In the genomic region with DNA sequence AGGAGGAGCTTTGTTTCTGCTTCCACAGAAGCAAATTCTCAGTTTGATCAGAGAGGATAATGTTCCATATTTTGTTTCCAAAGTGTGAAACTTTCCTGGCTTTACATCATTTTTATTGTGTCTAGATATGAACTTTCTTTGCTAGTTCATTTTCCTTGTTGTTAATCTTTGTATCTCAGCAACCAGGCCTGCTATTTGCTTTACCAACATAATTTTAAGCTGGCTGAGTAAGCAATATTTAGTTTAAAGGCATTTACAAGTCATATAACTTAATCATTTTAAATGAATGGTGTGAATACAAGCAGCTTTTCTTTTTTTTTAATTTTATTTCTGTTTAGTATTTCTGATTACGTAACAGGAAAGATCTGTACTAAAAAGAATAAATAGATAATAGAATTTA, we compare ENCODE assay signal across 2 cellular contexts.
TF ChIP-seq lines count a peak whose summit lies in the region.

No MANE protein-coding gene starts in this region.

TF ChIP-seq in IMR-90, 13 proteins besides CTCF, POLR2A, EP300 and RAD21:
- peak; percentile 11; the same call in 1 of the 2 replicates for TF ChIP-seq MAFK (IDR thresholded peaks at IDR 0.05; ENCODE audit: low read depth, low read length)
- TF ChIP-seq RFX5 (IDR thresholded peaks at IDR 0.05; ENCODE audit: low read depth, low read length), result no peak
- no peak for TF ChIP-seq SMC3 (IDR thresholded peaks at IDR 0.05; ENCODE audit: low read depth, low read length)

TF ChIP-seq in K562, 482 proteins besides CTCF, POLR2A, EP300 and RAD21:
- TF ChIP-seq PTBP1 (IDR thresholded peaks at IDR 0.05; ENCODE audit: low read depth, low read length) (no peak), BCOR (IDR thresholded peaks at IDR 0.05) (no peak), C11orf30 (IDR thresholded peaks at IDR 0.05; ENCODE audit: low read depth) (0 out of 2 replicates have a peak, but pooled peaks have one; percentile 40), KAT8 (IDR thresholded peaks at IDR 0.05; ENCODE audit: low read depth) (no peak), MAFK (IDR thresholded peaks at IDR 0.05; ENCODE audit: low read length) (no peak), NFE2L1 (tag; IDR thresholded peaks at IDR 0.05; ENCODE audit: borderline replicate concordance, low read depth) (no peak), CEBPG (CRISPR knock-in tag; IDR thresholded peaks at IDR 0.05) (no peak), CEBPG (tag; conservative IDR thresholded peaks at IDR 0.05 in 1 of 2, IDR thresholded peaks at IDR 0.05 in 1 of 2) (peak in 1 of 2 experiments; percentile 65; a peak in 2 of 4 replicates), ZNF316 (IDR thresholded peaks at IDR 0.05) (peak; percentile 70), HDAC8 (tag; IDR thresholded peaks at IDR 0.05) (no peak), L3MBTL2 (IDR thresholded peaks at IDR 0.05) (no peak), FOXJ2 (tag; IDR thresholded peaks at IDR 0.05) (0 out of 2 replicates have a peak, but pooled peaks have one; percentile 24), ZNF23 (CRISPR knock-in tag; IDR thresholded peaks at IDR 0.05) (no peak), MTF1 (CRISPR knock-in tag; IDR thresholded peaks at IDR 0.05; ENCODE audit: borderline replicate concordance) (no peak), ETV1 (tag; conservative IDR thresholded peaks at IDR 0.05; ENCODE audit: low read depth) (no peak), CC2D1A (IDR thresholded peaks at IDR 0.05) (no peak), MAFF (IDR thresholded peaks at IDR 0.05; ENCODE audit: low read length) (no peak), ZNF212 (CRISPR knock-in tag; IDR thresholded peaks at IDR 0.05) (no peak), ZNF197 (CRISPR knock-in tag; IDR thresholded peaks at IDR 0.05; ENCODE audit: low read depth) (no peak), NBN (IDR thresholded peaks at IDR 0.05; ENCODE audit: low read depth) (no peak), EWSR1 (IDR thresholded peaks at IDR 0.05; ENCODE audit: borderline replicate concordance, low read depth, partially characterized antibody) (no peak)
- TF ChIP-seq, protein P1, sequence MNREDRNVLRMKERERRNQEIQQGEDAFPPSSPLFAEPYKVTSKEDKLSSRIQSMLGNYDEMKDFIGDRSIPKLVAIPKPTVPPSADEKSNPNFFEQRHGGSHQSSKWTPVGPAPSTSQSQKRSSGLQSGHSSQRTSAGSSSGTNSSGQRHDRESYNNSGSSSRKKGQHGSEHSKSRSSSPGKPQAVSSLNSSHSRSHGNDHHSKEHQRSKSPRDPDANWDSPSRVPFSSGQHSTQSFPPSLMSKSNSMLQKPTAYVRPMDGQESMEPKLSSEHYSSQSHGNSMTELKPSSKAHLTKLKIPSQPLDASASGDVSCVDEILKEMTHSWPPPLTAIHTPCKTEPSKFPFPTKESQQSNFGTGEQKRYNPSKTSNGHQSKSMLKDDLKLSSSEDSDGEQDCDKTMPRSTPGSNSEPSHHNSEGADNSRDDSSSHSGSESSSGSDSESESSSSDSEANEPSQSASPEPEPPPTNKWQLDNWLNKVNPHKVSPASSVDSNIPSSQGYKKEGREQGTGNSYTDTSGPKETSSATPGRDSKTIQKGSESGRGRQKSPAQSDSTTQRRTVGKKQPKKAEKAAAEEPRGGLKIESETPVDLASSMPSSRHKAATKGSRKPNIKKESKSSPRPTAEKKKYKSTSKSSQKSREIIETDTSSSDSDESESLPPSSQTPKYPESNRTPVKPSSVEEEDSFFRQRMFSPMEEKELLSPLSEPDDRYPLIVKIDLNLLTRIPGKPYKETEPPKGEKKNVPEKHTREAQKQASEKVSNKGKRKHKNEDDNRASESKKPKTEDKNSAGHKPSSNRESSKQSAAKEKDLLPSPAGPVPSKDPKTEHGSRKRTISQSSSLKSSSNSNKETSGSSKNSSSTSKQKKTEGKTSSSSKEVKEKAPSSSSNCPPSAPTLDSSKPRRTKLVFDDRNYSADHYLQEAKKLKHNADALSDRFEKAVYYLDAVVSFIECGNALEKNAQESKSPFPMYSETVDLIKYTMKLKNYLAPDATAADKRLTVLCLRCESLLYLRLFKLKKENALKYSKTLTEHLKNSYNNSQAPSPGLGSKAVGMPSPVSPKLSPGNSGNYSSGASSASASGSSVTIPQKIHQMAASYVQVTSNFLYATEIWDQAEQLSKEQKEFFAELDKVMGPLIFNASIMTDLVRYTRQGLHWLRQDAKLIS (CRISPR knock-in tag; IDR thresholded peaks at IDR 0.05), result no peak
- TF ChIP-seq, protein P2, sequence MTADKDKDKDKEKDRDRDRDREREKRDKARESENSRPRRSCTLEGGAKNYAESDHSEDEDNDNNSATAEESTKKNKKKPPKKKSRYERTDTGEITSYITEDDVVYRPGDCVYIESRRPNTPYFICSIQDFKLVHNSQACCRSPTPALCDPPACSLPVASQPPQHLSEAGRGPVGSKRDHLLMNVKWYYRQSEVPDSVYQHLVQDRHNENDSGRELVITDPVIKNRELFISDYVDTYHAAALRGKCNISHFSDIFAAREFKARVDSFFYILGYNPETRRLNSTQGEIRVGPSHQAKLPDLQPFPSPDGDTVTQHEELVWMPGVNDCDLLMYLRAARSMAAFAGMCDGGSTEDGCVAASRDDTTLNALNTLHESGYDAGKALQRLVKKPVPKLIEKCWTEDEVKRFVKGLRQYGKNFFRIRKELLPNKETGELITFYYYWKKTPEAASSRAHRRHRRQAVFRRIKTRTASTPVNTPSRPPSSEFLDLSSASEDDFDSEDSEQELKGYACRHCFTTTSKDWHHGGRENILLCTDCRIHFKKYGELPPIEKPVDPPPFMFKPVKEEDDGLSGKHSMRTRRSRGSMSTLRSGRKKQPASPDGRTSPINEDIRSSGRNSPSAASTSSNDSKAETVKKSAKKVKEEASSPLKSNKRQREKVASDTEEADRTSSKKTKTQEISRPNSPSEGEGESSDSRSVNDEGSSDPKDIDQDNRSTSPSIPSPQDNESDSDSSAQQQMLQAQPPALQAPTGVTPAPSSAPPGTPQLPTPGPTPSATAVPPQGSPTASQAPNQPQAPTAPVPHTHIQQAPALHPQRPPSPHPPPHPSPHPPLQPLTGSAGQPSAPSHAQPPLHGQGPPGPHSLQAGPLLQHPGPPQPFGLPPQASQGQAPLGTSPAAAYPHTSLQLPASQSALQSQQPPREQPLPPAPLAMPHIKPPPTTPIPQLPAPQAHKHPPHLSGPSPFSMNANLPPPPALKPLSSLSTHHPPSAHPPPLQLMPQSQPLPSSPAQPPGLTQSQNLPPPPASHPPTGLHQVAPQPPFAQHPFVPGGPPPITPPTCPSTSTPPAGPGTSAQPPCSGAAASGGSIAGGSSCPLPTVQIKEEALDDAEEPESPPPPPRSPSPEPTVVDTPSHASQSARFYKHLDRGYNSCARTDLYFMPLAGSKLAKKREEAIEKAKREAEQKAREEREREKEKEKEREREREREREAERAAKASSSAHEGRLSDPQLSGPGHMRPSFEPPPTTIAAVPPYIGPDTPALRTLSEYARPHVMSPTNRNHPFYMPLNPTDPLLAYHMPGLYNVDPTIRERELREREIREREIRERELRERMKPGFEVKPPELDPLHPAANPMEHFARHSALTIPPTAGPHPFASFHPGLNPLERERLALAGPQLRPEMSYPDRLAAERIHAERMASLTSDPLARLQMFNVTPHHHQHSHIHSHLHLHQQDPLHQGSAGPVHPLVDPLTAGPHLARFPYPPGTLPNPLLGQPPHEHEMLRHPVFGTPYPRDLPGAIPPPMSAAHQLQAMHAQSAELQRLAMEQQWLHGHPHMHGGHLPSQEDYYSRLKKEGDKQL (CRISPR knock-in tag; IDR thresholded peaks at IDR 0.05; ENCODE audit: borderline replicate concordance), result no peak
- TF ChIP-seq, protein P3, sequence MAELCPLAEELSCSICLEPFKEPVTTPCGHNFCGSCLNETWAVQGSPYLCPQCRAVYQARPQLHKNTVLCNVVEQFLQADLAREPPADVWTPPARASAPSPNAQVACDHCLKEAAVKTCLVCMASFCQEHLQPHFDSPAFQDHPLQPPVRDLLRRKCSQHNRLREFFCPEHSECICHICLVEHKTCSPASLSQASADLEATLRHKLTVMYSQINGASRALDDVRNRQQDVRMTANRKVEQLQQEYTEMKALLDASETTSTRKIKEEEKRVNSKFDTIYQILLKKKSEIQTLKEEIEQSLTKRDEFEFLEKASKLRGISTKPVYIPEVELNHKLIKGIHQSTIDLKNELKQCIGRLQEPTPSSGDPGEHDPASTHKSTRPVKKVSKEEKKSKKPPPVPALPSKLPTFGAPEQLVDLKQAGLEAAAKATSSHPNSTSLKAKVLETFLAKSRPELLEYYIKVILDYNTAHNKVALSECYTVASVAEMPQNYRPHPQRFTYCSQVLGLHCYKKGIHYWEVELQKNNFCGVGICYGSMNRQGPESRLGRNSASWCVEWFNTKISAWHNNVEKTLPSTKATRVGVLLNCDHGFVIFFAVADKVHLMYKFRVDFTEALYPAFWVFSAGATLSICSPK (IDR thresholded peaks at IDR 0.05; ENCODE audit: borderline replicate concordance), result no peak
- TF ChIP-seq, protein P4, sequence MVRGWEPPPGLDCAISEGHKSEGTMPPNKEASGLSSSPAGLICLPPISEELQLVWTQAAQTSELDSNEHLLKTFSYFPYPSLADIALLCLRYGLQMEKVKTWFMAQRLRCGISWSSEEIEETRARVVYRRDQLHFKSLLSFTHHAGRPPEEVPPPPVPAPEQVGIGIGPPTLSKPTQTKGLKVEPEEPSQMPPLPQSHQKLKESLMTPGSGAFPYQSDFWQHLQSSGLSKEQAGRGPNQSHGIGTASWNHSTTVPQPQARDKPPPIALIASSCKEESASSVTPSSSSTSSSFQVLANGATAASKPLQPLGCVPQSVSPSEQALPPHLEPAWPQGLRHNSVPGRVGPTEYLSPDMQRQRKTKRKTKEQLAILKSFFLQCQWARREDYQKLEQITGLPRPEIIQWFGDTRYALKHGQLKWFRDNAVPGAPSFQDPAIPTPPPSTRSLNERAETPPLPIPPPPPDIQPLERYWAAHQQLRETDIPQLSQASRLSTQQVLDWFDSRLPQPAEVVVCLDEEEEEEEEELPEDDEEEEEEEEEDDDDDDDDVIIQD (CRISPR knock-in tag; IDR thresholded peaks at IDR 0.05), result no peak
- TF ChIP-seq, protein P5, sequence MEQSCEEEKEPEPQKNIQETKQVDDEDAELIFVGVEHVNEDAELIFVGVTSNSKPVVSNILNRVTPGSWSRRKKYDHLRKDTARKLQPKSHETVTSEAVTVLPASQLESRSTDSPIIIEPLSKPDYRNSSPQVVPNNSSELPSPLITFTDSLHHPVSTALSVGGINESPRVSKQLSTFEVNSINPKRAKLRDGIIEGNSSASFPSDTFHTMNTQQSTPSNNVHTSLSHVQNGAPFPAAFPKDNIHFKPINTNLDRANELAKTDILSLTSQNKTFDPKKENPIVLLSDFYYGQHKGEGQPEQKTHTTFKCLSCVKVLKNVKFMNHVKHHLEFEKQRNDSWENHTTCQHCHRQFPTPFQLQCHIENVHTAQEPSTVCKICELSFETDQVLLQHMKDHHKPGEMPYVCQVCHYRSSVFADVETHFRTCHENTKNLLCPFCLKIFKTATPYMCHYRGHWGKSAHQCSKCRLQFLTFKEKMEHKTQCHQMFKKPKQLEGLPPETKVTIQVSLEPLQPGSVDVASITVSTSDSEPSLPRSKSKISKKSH (CRISPR knock-in tag; IDR thresholded peaks at IDR 0.05), result no peak
- TF ChIP-seq, protein P6, sequence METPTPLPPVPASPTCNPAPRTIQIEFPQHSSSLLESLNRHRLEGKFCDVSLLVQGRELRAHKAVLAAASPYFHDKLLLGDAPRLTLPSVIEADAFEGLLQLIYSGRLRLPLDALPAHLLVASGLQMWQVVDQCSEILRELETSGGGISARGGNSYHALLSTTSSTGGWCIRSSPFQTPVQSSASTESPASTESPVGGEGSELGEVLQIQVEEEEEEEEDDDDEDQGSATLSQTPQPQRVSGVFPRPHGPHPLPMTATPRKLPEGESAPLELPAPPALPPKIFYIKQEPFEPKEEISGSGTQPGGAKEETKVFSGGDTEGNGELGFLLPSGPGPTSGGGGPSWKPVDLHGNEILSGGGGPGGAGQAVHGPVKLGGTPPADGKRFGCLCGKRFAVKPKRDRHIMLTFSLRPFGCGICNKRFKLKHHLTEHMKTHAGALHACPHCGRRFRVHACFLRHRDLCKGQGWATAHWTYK (CRISPR knock-in tag; IDR thresholded peaks at IDR 0.05), result no peak
